Comparison of ENCODE assay signal across 19 cellular contexts in genomic region chr11:44725016-44725651, GRCh38. TPM values are rescaled to one million over a fixed set of nuclear protein-coding genes. Genes with fewer than 3 reads are reported as not detected.
DNase-seq lines count a peak whose midpoint lies in the region; ATAC-seq and TF ChIP-seq lines count a peak whose summit lies in the region.
"Had no signal": no experiment of that assay in that cellular context is flagged by ENCODE, and none has a peak within 500 bp of the region (broad histone marks: within the 10 kb centered on the region; RNA-seq: fewer than 3 reads in every experiment).

No MANE protein-coding gene starts in this region.

- H3F3A ChIP-seq in neural progenitor cell (ENCODE audit: low read depth), result peaks cover 52% of the 10 kb centered on the region

- POLR2A ChIA-PET in HEK293 (lab: Yijun Ruan, JAX), result no interaction called here

- DNase-seq in T-helper 2 cell treated with Interferon-gamma antibody and Interleukin-4, amounts not matched to agents 5 μg/mL and 100 μg/mL, for 36 hours (ENCODE audit: low spot score), result no peak
- DNase-seq in T-helper 2 cell (no peak), endothelial cell (ENCODE audit: low spot score) (peak; percentile 27), neural progenitor cell (ENCODE audit: low spot score) (no peak), MG63 (no peak), NCI-H69 (lab: John Stamatoyannopoulos, UW) (no peak)
- DNase-seq: activated CD4-positive, alpha-beta T cell treated with anti-CD3 and anti-CD28 coated beads for 1 hour; activated CD8-positive, alpha-beta memory T cell treated with anti-CD3 and anti-CD28 coated beads, Interleukin-2, amount 50 U/mL, for 48 hours; esophagus squamous epithelium; Kasumi-1; NCI-H146; NCI-H524; stimulated activated naive CD4-positive, alpha-beta T cell treated with Interleukin-2 at 50 U/mL for 16 hours had no signal

- H3K27ac Mint-ChIP-seq in T-helper 2 cell treated with Interferon-gamma antibody and Interleukin-4, amounts not matched to agents 5 μg/mL and 100 μg/mL, for 36 hours, result no peak overlapping the region
- peak overlapping the region; percentile 93 for H3K27ac Mint-ChIP-seq in endothelial cell (ENCODE audit: unreplicated experiment)
- peak overlapping the region; percentile 83 for H3K27ac Mint-ChIP-seq in neural progenitor cell

- no peaks in the 10 kb centered on the region for H3K36me3 ChIP-seq in HEK293 (ENCODE audit: control insufficient read depth in 2 of 2, insufficient read depth in 1 of 2, low read length in 2 of 2)
- H3K36me3 ChIP-seq in neural progenitor cell, result no peaks in the 10 kb centered on the region
- H3K36me3 ChIP-seq in MG63, result no peaks in the 10 kb centered on the region
- H3K36me3 ChIP-seq: adrenal gland, esophagus squamous epithelium, vagina had no signal

- peaks cover 22% of the 10 kb centered on the region for H3K79me2 ChIP-seq in neural progenitor cell (ENCODE audit: low read depth)

- H2AFZ ChIP-seq in neural progenitor cell (replicated peaks), result no peak overlapping the region

- peak overlapping the region; percentile 97 for H3K4me2 ChIP-seq in neural progenitor cell
- H3K4me2 ChIP-seq: A549 had no signal

- CTCF ChIA-PET in HEK293 (lab: Yijun Ruan, JAX), result interaction anchor here (0.5 to 2.1 kb wide), 8 partner anchors 49 to 186 kb away, joined by 3 to 10 read pairs (median 5); no protein-coding TSS in a partner anchor

- no peak overlapping the region for H3K27ac ChIP-seq in HEK293 (ENCODE audit: extremely low read depth, low read depth, low read length)
- H3K27ac ChIP-seq in neural progenitor cell, result no peak overlapping the region
- H3K27ac ChIP-seq: A549, vagina had no signal

- peaks cover 23% of the 10 kb centered on the region for H4K20me1 ChIP-seq in neural progenitor cell (ENCODE audit: low read depth)

- no peaks in the 10 kb centered on the region for H3K9me3 Mint-ChIP-seq in T-helper 2 cell treated with Interferon-gamma antibody and Interleukin-4, amounts not matched to agents 5 μg/mL and 100 μg/mL, for 36 hours
- H3K9me3 Mint-ChIP-seq in endothelial cell (ENCODE audit: unreplicated experiment) (no peaks in the 10 kb centered on the region), neural progenitor cell (no peaks in the 10 kb centered on the region)

- H3K4me1 Mint-ChIP-seq in T-helper 2 cell treated with Interferon-gamma antibody and Interleukin-4, amounts not matched to agents 5 μg/mL and 100 μg/mL, for 36 hours (ENCODE audit: low read depth), result peaks cover 27% of the 10 kb centered on the region
- peaks cover 59% of the 10 kb centered on the region for H3K4me1 Mint-ChIP-seq in endothelial cell (ENCODE audit: unreplicated experiment)
- H3K4me1 Mint-ChIP-seq in neural progenitor cell, result peaks cover 61% of the 10 kb centered on the region

- H3K27me3 Mint-ChIP-seq in T-helper 2 cell treated with Interferon-gamma antibody and Interleukin-4, amounts not matched to agents 5 μg/mL and 100 μg/mL, for 36 hours (ENCODE audit: low read depth), result peaks cover 43% of the 10 kb centered on the region
- H3K27me3 Mint-ChIP-seq in endothelial cell (ENCODE audit: unreplicated experiment), result peaks cover 21% of the 10 kb centered on the region
- H3K27me3 Mint-ChIP-seq in neural progenitor cell (ENCODE audit: insufficient read depth, low read depth), result peaks cover 19% of the 10 kb centered on the region

- H3K4me3 ChIP-seq in HEK293 (ENCODE audit: low read depth, low read length) (no peak overlapping the region), neural progenitor cell (no peak overlapping the region), MG63 (no peak overlapping the region)
- H3K4me3 ChIP-seq: A549, adrenal gland, esophagus squamous epithelium had no signal

- no peak for ATAC-seq in GM18498 (IDR thresholded peaks at IDR 0.05; ENCODE audit: unreplicated experiment)
- ATAC-seq: A549, HCT116 had no signal

- TF ChIP-seq CTCF in HEK293 (tag by site-specific recombination; IDR thresholded peaks at IDR 0.05) (no peak), endothelial cell (IDR thresholded peaks at IDR 0.05; ENCODE audit: unreplicated experiment) (no peak), neural progenitor cell (IDR thresholded peaks at IDR 0.05) (no peak)

- peak overlapping the region; percentile 76 for H3K4me3 Mint-ChIP-seq in T-helper 2 cell treated with Interferon-gamma antibody and Interleukin-4, amounts not matched to agents 5 μg/mL and 100 μg/mL, for 36 hours
- H3K4me3 Mint-ChIP-seq in endothelial cell (ENCODE audit: unreplicated experiment) (peak overlapping the region; percentile 90), neural progenitor cell (peak overlapping the region; percentile 83)

- H3K27me3 ChIP-seq in neural progenitor cell (peaks cover 11% of the 10 kb centered on the region), MG63 (no peaks in the 10 kb centered on the region)
- H3K27me3 ChIP-seq: adrenal gland, vagina had no signal

- H3K9ac ChIP-seq in neural progenitor cell, result no peak overlapping the region

- H3K9me3 ChIP-seq in HEK293 (ENCODE audit: control insufficient read depth, insufficient read depth, low read depth, low read length) (no peaks in the 10 kb centered on the region), neural progenitor cell (ENCODE audit: low read depth) (no peaks in the 10 kb centered on the region), MG63 (no peaks in the 10 kb centered on the region)
- H3K9me3 ChIP-seq: A549, adrenal gland, esophagus squamous epithelium, vagina had no signal

- H3K4me1 ChIP-seq in HEK293 (ENCODE audit: control insufficient read depth, insufficient read depth, low read length), result peaks cover 3% of the 10 kb centered on the region; the same call in 1 of the 2 replicates
- peaks cover 46% of the 10 kb centered on the region for H3K4me1 ChIP-seq in neural progenitor cell

- H3K36me3 Mint-ChIP-seq in T-helper 2 cell treated with Interferon-gamma antibody and Interleukin-4, amounts not matched to agents 5 μg/mL and 100 μg/mL, for 36 hours (ENCODE audit: low read depth), result peaks cover 2% of the 10 kb centered on the region
- peaks cover 15% of the 10 kb centered on the region for H3K36me3 Mint-ChIP-seq in endothelial cell (ENCODE audit: low read depth, unreplicated experiment)
- H3K36me3 Mint-ChIP-seq in neural progenitor cell, result no peaks in the 10 kb centered on the region

TF ChIP-seq in HEK293, 187 proteins besides CTCF, POLR2A, EP300 and RAD21:
- TF ChIP-seq ZNF398 (tag by site-specific recombination; IDR thresholded peaks at IDR 0.05), result no peak
- TF ChIP-seq ZNF266 (tag by site-specific recombination; IDR thresholded peaks at IDR 0.05; ENCODE audit: low read depth), result no peak
- TF ChIP-seq GLIS2 (tag by site-specific recombination; IDR thresholded peaks at IDR 0.05), result no peak
- TF ChIP-seq ZNF658 (tag by site-specific recombination; IDR thresholded peaks at IDR 0.05), result no peak
- no peak for TF ChIP-seq ZSCAN5A (tag by site-specific recombination; IDR thresholded peaks at IDR 0.05)
- no peak for TF ChIP-seq KLF7 (tag by site-specific recombination; IDR thresholded peaks at IDR 0.05; ENCODE audit: borderline replicate concordance)
- TF ChIP-seq ZNF341 (tag by site-specific recombination; IDR thresholded peaks at IDR 0.05; ENCODE audit: low read depth), result peak; percentile 43
- TF ChIP-seq ZNF768 (tag by site-specific recombination; IDR thresholded peaks at IDR 0.05), result no peak
- TF ChIP-seq ZNF148 (tag by site-specific recombination; IDR thresholded peaks at IDR 0.05; ENCODE audit: borderline replicate concordance), result no peak

RNA-seq across cellular contexts. Expression of gene TSPAN18, which starts 1.6 kb away (rescaled TPM):
- total RNA-seq in endothelial cell (ENCODE audit: unreplicated experiment) (717 TPM), neural progenitor cell (ENCODE audit: low replicate concordance) (16.5 and 33.0 TPM in 2 replicates)
- total RNA-seq in MG63 (2014; rRNA removed; shearing (Covaris generic); ENCODE audit: low replicate concordance), result 0.15 and 0.95 TPM in 2 replicates

Comparison
In these comparisons a context has a peak if more than half of its experiments do, and no peak if none do; other contexts are left out.
1. RNA of gene TSPAN18, which starts 1.6 kb away (total RNA-seq): 717 TPM in endothelial cell (single experiment); 16.5 to 33.0 TPM in neural progenitor cell and 0.15 to 0.95 TPM in MG63; every median in the first group is over 10 times any median in the second.
2. Peak in every context shown above with its lines, with median percentiles within 50 percentile points of each other: H3K4me3 Mint-ChIP-seq.